In the genomic region with DNA sequence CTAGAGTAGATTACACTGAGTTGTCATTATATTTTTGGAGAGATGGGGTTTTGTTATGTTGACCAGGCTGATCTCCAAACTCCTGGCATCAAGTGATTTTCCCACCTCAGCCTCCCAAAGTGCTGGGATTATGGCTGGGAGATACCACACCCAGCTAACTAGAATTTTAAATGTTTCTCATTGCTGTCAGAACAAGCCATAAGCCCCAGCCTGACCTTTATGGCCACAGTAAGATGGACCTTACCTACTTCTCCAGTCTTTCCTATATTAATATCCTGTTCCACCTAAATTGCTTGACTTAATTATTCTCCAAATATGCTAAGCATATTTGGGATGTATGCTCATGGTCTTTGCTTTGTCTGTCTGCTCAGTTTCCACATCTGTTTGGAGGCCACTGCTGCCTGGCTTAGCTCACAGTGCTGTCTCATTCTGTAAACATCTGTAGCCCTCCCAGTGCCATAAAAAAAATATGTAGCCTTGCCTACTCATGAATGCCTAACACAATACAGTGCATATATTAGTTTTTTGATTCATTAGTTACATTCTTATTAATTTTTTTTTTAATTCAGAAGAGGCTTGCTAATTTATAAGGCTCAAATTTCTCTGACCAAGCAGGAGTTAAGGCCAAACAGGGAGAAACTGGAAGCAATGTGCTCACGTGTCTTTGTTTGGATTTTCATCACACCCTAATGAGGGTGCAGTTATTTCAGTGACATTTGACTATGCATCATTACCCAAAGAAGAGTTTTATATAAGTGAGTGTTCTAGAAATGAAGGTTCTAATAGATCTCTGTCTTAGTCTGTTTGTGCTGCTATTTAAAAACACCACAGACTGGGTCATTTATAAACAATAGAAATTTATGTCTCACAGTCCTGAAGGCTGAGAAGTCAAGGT, we compare ENCODE assay signal across 9 cellular contexts. TPM values are rescaled to one million over a fixed set of nuclear protein-coding genes. Genes with fewer than 3 reads are reported as not detected.
A peak's percentile ranks its signal among the peaks of the same experiment; 100 is the strongest.
DNase-seq lines count a peak whose midpoint lies in the region; ATAC-seq and TF ChIP-seq lines count a peak whose summit lies in the region.
"Had no signal": no experiment of that assay in that cellular context is flagged by ENCODE, and none has a peak within 500 bp of the region (broad histone marks: within the 10 kb centered on the region; RNA-seq: fewer than 3 reads in every experiment).

No MANE protein-coding gene starts in this region.

- intact Hi-C loops in heart left ventricle (cut with DNase I) = no loop called here

- TF ChIP-seq RAD21 in SK-N-SH (IDR thresholded peaks at IDR 0.05; ENCODE audit: low read length) = no peak

- H3K4me3 ChIP-seq in SK-N-SH (ENCODE audit: low read depth in 2 of 2, low read length in 1 of 2) = no peak overlapping the region
- no peak overlapping the region for H3K4me3 ChIP-seq in heart left ventricle

- no peaks in the 10 kb centered on the region for H3K9me3 ChIP-seq in SK-N-SH
- peaks cover 0 to 12% (median 0%) of the 10 kb centered on the region in 12 donors for H3K9me3 ChIP-seq in heart left ventricle

- 77% methylated on average over 1 of the region's 1 CpG for WGBS in SK-N-SH (ENCODE audit: low lambda C conversion rate)
- WGBS in heart left ventricle, 4 donors = 24 to 68% (median 43%) methylated on average over 1 of the region's 1 CpG

- H3K4me2 ChIP-seq in SK-N-SH = no peak overlapping the region

- CTCF ChIA-PET in SK-N-SH (lab: Yijun Ruan, JAX) = no interaction called here

- TF ChIP-seq CTCF in SK-N-SH (IDR thresholded peaks at IDR 0.05) (no peak), heart left ventricle (IDR thresholded peaks at IDR 0.05) (no peak)

- no peaks in the 10 kb centered on the region for H3F3A ChIP-seq in SK-N-SH (replicated peaks; ENCODE audit: insufficient read depth)

- TF ChIP-seq POLR2A in heart left ventricle (IDR thresholded peaks at IDR 0.05) = no peak

- H3K79me2 ChIP-seq in SK-N-SH (ENCODE audit: insufficient read depth) = no peaks in the 10 kb centered on the region

- H3K27ac ChIP-seq in SK-N-SH (ENCODE audit: low read depth in 2 of 2, low read length in 1 of 2) = no peak overlapping the region
- H3K27ac ChIP-seq in heart left ventricle = peak overlapping the region in 3 of 12 donors; percentile 10 to 68 (median 11)

- ATAC-seq in heart left ventricle = peak in 3 of 4 donors; percentile 62 to 78 (median 63)
- no peak for ATAC-seq in GM21737 (IDR thresholded peaks at IDR 0.05; ENCODE audit: unreplicated experiment)

- DNase-seq in GM03348 (ENCODE audit: low spot score) (peak; percentile 83), SK-N-SH (no peak), heart left ventricle (no peak), smooth muscle cell of the brain vasculature (ENCODE audit: low read depth, low spot score) (peak; percentile 31), NCI-H2196 (lab: John Stamatoyannopoulos, UW; ENCODE audit: unreplicated experiment) (no peak), NCI-H2107 treated with DMSO at 0.1 percent for 48 hours (lab: John Stamatoyannopoulos, UW; ENCODE audit: unreplicated experiment) (no peak)
- DNase-seq: activated CD8-positive, alpha-beta memory T cell treated with anti-CD3 and anti-CD28 coated beads, Interleukin-2, amount 50 U/mL, for 48 hours; OCI-M1 had no signal

- POLR2A ChIA-PET in SK-N-SH (lab: Yijun Ruan, JAX) = no interaction called here

- no peaks in the 10 kb centered on the region for H4K20me1 ChIP-seq in SK-N-SH (ENCODE audit: insufficient read depth)

- H2AFZ ChIP-seq in SK-N-SH (ENCODE audit: low read depth) = no peak overlapping the region

- no peak overlapping the region for H3K9ac ChIP-seq in SK-N-SH

- no peak for TF ChIP-seq EP300 in SK-N-SH (IDR thresholded peaks at IDR 0.05; ENCODE audit: borderline replicate concordance in 1 of 2, low read depth in 1 of 2, low read length in 1 of 2)

- H3K36me3 ChIP-seq in SK-N-SH (replicated peaks in 1 of 2; ENCODE audit: control insufficient read depth in 1 of 2, insufficient read depth in 2 of 2, low read length in 1 of 2) (no peaks in the 10 kb centered on the region), heart left ventricle (peaks cover 0 to 2% (median 0%) of the 10 kb centered on the region in 9 donors)

- H3K4me1 ChIP-seq in SK-N-SH (ENCODE audit: control insufficient read depth in 1 of 2, insufficient read depth in 2 of 2, low read depth in 1 of 2, low read length in 1 of 2) (no peaks in the 10 kb centered on the region; a peak in 1 of 4 replicates), heart left ventricle (peaks cover 0 to 9% (median 2%) of the 10 kb centered on the region in 12 donors)

- H3K9me2 ChIP-seq in SK-N-SH = no peaks in the 10 kb centered on the region

- H3K27me3 ChIP-seq in SK-N-SH (ENCODE audit: insufficient read depth) = no peaks in the 10 kb centered on the region
- H3K27me3 ChIP-seq in heart left ventricle = no peaks in the 10 kb centered on the region

TF ChIP-seq in SK-N-SH, 30 proteins besides CTCF, POLR2A, EP300 and RAD21:
- TF ChIP-seq TCF12 (IDR thresholded peaks at IDR 0.05) (peak; percentile 58), FOXM1 (IDR thresholded peaks at IDR 0.05; ENCODE audit: low read depth) (no peak), NRF1 (IDR thresholded peaks at IDR 0.05; ENCODE audit: low read depth, low read length) (no peak), EZH2phosphoT487 (IDR thresholded peaks at IDR 0.05; ENCODE audit: borderline replicate concordance, low read depth) (no peak)
- TF ChIP-seq, protein P1, sequence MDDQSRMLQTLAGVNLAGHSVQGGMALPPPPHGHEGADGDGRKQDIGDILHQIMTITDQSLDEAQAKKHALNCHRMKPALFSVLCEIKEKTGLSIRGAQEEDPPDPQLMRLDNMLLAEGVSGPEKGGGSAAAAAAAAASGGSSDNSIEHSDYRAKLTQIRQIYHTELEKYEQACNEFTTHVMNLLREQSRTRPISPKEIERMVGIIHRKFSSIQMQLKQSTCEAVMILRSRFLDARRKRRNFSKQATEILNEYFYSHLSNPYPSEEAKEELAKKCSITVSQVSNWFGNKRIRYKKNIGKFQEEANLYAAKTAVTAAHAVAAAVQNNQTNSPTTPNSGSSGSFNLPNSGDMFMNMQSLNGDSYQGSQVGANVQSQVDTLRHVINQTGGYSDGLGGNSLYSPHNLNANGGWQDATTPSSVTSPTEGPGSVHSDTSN (IDR thresholded peaks at IDR 0.05) = no peak

RNA-seq across cellular contexts. Expression of a gene that starts 45.3 kb away (rescaled TPM):
- polyA plus RNA-seq in SK-N-SH (2012; rRNA removed) (12.8 and 16.2 TPM in 2 replicates), heart left ventricle (10 to 100 TPM; 30.8 to 58.0 TPM)
- 13.2 and 14.4 TPM in 2 replicates for polyA plus RNA-seq in SK-N-SH (2012; cell fraction: cytosol; rRNA removed)
- 19.1 and 46.4 TPM in 2 replicates for polyA plus RNA-seq in SK-N-SH (2012; cell fraction: nucleus; rRNA removed)
- total RNA-seq in heart left ventricle = 100 to 1,000 TPM in 2 of 9 donors, 10 to 100 TPM in 7; 52.4 to 110 (median 62.7) TPM

Comparison
In these comparisons a context has a peak if more than half of its experiments do, and no peak if none do; other contexts are left out.
1. DNase-seq: peak in GM03348 (single experiment) and smooth muscle cell of the brain vasculature (single experiment); none in SK-N-SH (single experiment), heart left ventricle (0 of 5), NCI-H2196 (single experiment) and NCI-H2107 treated with DMSO at 0.1 percent for 48 hours (single experiment).